9 cellular contexts compared by ENCODE assay signal in genomic region chr7:117157121-117157870, GRCh38.
DNase-seq lines count a peak whose midpoint lies in the region; ATAC-seq and TF ChIP-seq lines count a peak whose summit lies in the region.
"Had no signal": no experiment of that assay in that cellular context is flagged by ENCODE, and none has a peak within 500 bp of the region (broad histone marks: within the 10 kb centered on the region; RNA-seq: fewer than 3 reads in every experiment).

No MANE protein-coding gene starts in this region.

- no peaks in the 10 kb centered on the region for H3K9me3 Mint-ChIP-seq in activated CD8-positive, alpha-beta memory T cell treated with anti-CD3 and anti-CD28 coated beads, Interleukin-2, amount 10 ng/mL, durations not matched to agents 7 days and 5 days (ENCODE audit: low read depth)

- H3K4me3 ChIP-seq in AG04450 (ENCODE audit: low read depth, low read length) (no peak overlapping the region), choroid plexus epithelial cell (ENCODE audit: low read depth, low read length) (no peak overlapping the region)

- H3K27me3 ChIP-seq in AG04450 (ENCODE audit: control insufficient read depth, insufficient read depth, low read length) = no peaks in the 10 kb centered on the region

- H3K9me3 ChIP-seq in AG04450 (ENCODE audit: control insufficient read depth, insufficient read depth, low read length) = no peaks in the 10 kb centered on the region

- ATAC-seq in activated CD8-positive, alpha-beta memory T cell treated with anti-CD3 and anti-CD28 coated beads, Interleukin-2, amount 10 ng/mL, durations not matched to agents 7 days and 5 days = no peak
- ATAC-seq: activated CD4-positive, alpha-beta T cell treated with anti-CD3 and anti-CD28 coated beads for 36 hours had no signal

- H3K27ac Mint-ChIP-seq in activated CD8-positive, alpha-beta memory T cell treated with anti-CD3 and anti-CD28 coated beads, Interleukin-2, amount 10 ng/mL, durations not matched to agents 7 days and 5 days = no peak overlapping the region
- H3K27ac Mint-ChIP-seq: activated CD4-positive, alpha-beta T cell treated with anti-CD3 and anti-CD28 coated beads for 36 hours had no signal

- TF ChIP-seq CTCF in AG04450 (IDR thresholded peaks at IDR 0.05; ENCODE audit: low read depth, low read length) = peak; percentile 48
- TF ChIP-seq CTCF in choroid plexus epithelial cell (conservative IDR thresholded peaks at IDR 0.05; ENCODE audit: low read depth, low read length) = peak; percentile 68
- no peak for TF ChIP-seq CTCF in GM13976 (IDR thresholded peaks at IDR 0.05; ENCODE audit: borderline replicate concordance, control extremely low read depth, extremely low read depth, insufficient read depth, missing control alignments)

- H3K36me3 Mint-ChIP-seq in activated CD8-positive, alpha-beta memory T cell treated with anti-CD3 and anti-CD28 coated beads, Interleukin-2, amount 10 ng/mL, durations not matched to agents 7 days and 5 days = no peaks in the 10 kb centered on the region

- H3K27ac ChIP-seq in AG04450 (ENCODE audit: low read depth, low read length) = peak overlapping the region; percentile 49

- no peaks in the 10 kb centered on the region for H3K27me3 Mint-ChIP-seq in activated CD8-positive, alpha-beta memory T cell treated with anti-CD3 and anti-CD28 coated beads, Interleukin-2, amount 10 ng/mL, durations not matched to agents 7 days and 5 days
- H3K27me3 Mint-ChIP-seq: activated CD4-positive, alpha-beta T cell treated with anti-CD3 and anti-CD28 coated beads for 36 hours had no signal

- in situ Hi-C loops in GM13976 (cut with MboI; ENCODE audit: low sequenced_read_pairs, unreplicated experiment) = no loop called here

- POLR2A ChIA-PET in AG04450 (lab: Yijun Ruan, JAX) = no interaction called here

- H3K4me1 Mint-ChIP-seq in activated CD8-positive, alpha-beta memory T cell treated with anti-CD3 and anti-CD28 coated beads, Interleukin-2, amount 10 ng/mL, durations not matched to agents 7 days and 5 days = no peaks in the 10 kb centered on the region
- H3K4me1 Mint-ChIP-seq: activated CD4-positive, alpha-beta T cell treated with anti-CD3 and anti-CD28 coated beads for 36 hours had no signal

- DNase-seq in AG04450 (ENCODE audit: low read depth, low spot score) (peak; percentile 59), NCI-H2029 (lab: John Stamatoyannopoulos, UW) (peak; percentile 64), choroid plexus epithelial cell (ENCODE audit: low read depth) (peak; percentile 85), lung microvascular endothelial cell (ENCODE audit: low read depth in 2 of 2) (peak; percentile 75 to 96), GM13976 (ENCODE audit: low spot score) (no peak)
- DNase-seq in stimulated activated CD4-positive, alpha-beta T cell treated with anti-CD3 and anti-CD28 coated beads, Interleukin-2, amount 100 ng/mL, for 24 hours = no peak
- DNase-seq in stimulated activated CD4-positive, alpha-beta T cell treated with anti-CD3 and anti-CD28 coated beads, Interleukin-4, amount 100 ng/mL, for 4 hours = no peak
- no peak for DNase-seq in activated CD8-positive, alpha-beta memory T cell treated with anti-CD3 and anti-CD28 coated beads, Interleukin-2, amount 10 ng/mL, durations not matched to agents 7 days and 5 days
- DNase-seq: activated CD4-positive, alpha-beta T cell treated with anti-CD3 and anti-CD28 coated beads for 36 hours had no signal

- CTCF ChIA-PET in AG04450 (lab: Charles Lee) = interaction anchor here (0.7 to 3.3 kb wide), 14 partner anchors 9 to 168 kb away, joined by 3 to 18 read pairs (median 4); no protein-coding TSS in a partner anchor
- CTCF ChIA-PET in activated CD8-positive, alpha-beta memory T cell treated with anti-CD3 and anti-CD28 coated beads, Interleukin-2, amount 10 ng/mL, durations not matched to agents 7 days and 5 days (lab: Charles Lee) = interaction anchor here (1.2 kb wide), 1 partner anchor 19 kb away, joined by 3 read pairs; no protein-coding TSS in a partner anchor

- H3K4me3 Mint-ChIP-seq in activated CD8-positive, alpha-beta memory T cell treated with anti-CD3 and anti-CD28 coated beads, Interleukin-2, amount 10 ng/mL, durations not matched to agents 7 days and 5 days = no peak overlapping the region
- H3K4me3 Mint-ChIP-seq: activated CD4-positive, alpha-beta T cell treated with anti-CD3 and anti-CD28 coated beads for 36 hours had no signal

Comparison
In these comparisons a context has a peak if more than half of its experiments do, and no peak if none do; other contexts are left out.
1. DNase-seq: peak in AG04450 (single experiment), NCI-H2029 (single experiment), choroid plexus epithelial cell (single experiment) and lung microvascular endothelial cell (2 of 2); none in stimulated activated CD4-positive, alpha-beta T cell treated with anti-CD3 and anti-CD28 coated beads, Interleukin-2, amount 100 ng/mL, for 24 hours (0 of 2), stimulated activated CD4-positive, alpha-beta T cell treated with anti-CD3 and anti-CD28 coated beads, Interleukin-4, amount 100 ng/mL, for 4 hours (0 of 2), GM13976 (single experiment) and activated CD8-positive, alpha-beta memory T cell treated with anti-CD3 and anti-CD28 coated beads, Interleukin-2, amount 10 ng/mL, durations not matched to agents 7 days and 5 days (single experiment).